In genomic region chr9:104991144-104991953, GRCh38 we compare ENCODE assay signal across 8 cellular contexts.
DNase-seq lines count a peak whose midpoint lies in the region; ATAC-seq and TF ChIP-seq lines count a peak whose summit lies in the region.

No MANE protein-coding gene starts in this region.

- TF ChIP-seq POLR2A in esophagus muscularis mucosa (IDR thresholded peaks at IDR 0.05; ENCODE audit: low read depth) = peak; percentile 19

- POLR2A ChIA-PET in Panc1 (lab: Charles Lee) = interaction anchor here (0.6 kb wide), 1 partner anchor 834 kb away, joined by 5 read pairs; no protein-coding TSS in a partner anchor

- TF ChIP-seq EP300 in esophagus muscularis mucosa (IDR thresholded peaks at IDR 0.05) = peak; percentile 26

- TF ChIP-seq CTCF in Panc1 (IDR thresholded peaks at IDR 0.05) (no peak), esophagus muscularis mucosa (IDR thresholded peaks at IDR 0.05) (no peak)

- 0% methylated on average over 29 of the region's 63 CpGs for WGBS in esophagus muscularis mucosa

- H3K27ac ChIP-seq in HUES48 (ENCODE audit: low read depth, low read length) = peak overlapping the region; percentile 13
- H3K27ac ChIP-seq in Panc1 (ENCODE audit: low read length) = peak overlapping the region; percentile 59
- H3K27ac ChIP-seq in esophagus muscularis mucosa (replicated peaks in 1 of 4) = peak overlapping the region; percentile 93 to 98 (median 96)
- H3K27ac ChIP-seq in muscle layer of duodenum (ENCODE audit: low read length) = peak overlapping the region; percentile 88

- H3K4me3 ChIP-seq in HUES48 (ENCODE audit: low read depth, low read length) (peak overlapping the region; percentile 74), Panc1 (ENCODE audit: low read depth in 2 of 2, low read length in 2 of 2) (peak overlapping the region; percentile 56 to 62), esophagus muscularis mucosa (peak overlapping the region; percentile 63 to 81 (median 74)), muscle layer of duodenum (ENCODE audit: low read depth in 1 of 2, low read length in 2 of 2) (peak overlapping the region; percentile 73 to 84)

- in situ Hi-C loops in Panc1 (cut with HindIII; ENCODE audit: low pct_unique_long_range_greater_than_20kb, low sequenced_read_pairs) = no loop called here

- intact Hi-C loops in Panc1 (cut with micrococcal nuclease; ENCODE audit: unreplicated experiment) = no loop called here
- intact Hi-C loops in esophagus muscularis mucosa (cut with DNase I) = loop anchor here (2.0 to 5.0 kb wide), 3 partner anchors 63 to 161 kb away; partner anchors contain the start of gene ABCA1

- H3K36me3 ChIP-seq in HUES48 (ENCODE audit: control insufficient read depth, insufficient read depth, low read length) = no peaks in the 10 kb centered on the region
- H3K36me3 ChIP-seq in Panc1 (ENCODE audit: control insufficient read depth, insufficient read depth, low read length) = no peaks in the 10 kb centered on the region
- no peaks in the 10 kb centered on the region for H3K36me3 ChIP-seq in esophagus muscularis mucosa
- peaks cover 0 to 7% of the 10 kb centered on the region in 2 donors for H3K36me3 ChIP-seq in muscle layer of duodenum (ENCODE audit: control insufficient read depth in 1 of 2, insufficient read depth in 2 of 2, low read length in 2 of 2)

- CTCF ChIA-PET in Panc1 (lab: Charles Lee) = interaction anchor here (0.6 kb wide), 1 partner anchor 179 kb away, joined by 5 read pairs; no protein-coding TSS in a partner anchor

- no TSS peak for BruUV-seq in Panc1 (replicated peaks; lab: Mats Ljungman, UMichigan)

- peaks cover 35% of the 10 kb centered on the region for H3K27me3 ChIP-seq in HUES48 (ENCODE audit: control insufficient read depth, insufficient read depth, low read length)
- no peaks in the 10 kb centered on the region for H3K27me3 ChIP-seq in Panc1 (ENCODE audit: control insufficient read depth, insufficient read depth, low read length)
- no peaks in the 10 kb centered on the region for H3K27me3 ChIP-seq in esophagus muscularis mucosa
- no peaks in the 10 kb centered on the region for H3K27me3 ChIP-seq in muscle layer of duodenum (ENCODE audit: low read depth, low read length)

- ATAC-seq in GM21390 (IDR thresholded peaks at IDR 0.05; ENCODE audit: unreplicated experiment) (peak; percentile 86), Panc1 (peak; percentile 87)

- peak; percentile 42 for DNase-seq in COR-L47 (lab: John Stamatoyannopoulos, UW)
- DNase-seq in Panc1 (ENCODE audit: low read depth, low spot score) = no peak
- peak; percentile 85 to 88 for DNase-seq in activated T-cell treated with anti-CD3 and anti-CD28 coated beads, Interleukin-2, amount 50 U/mL, for 48 hours
- DNase-seq in esophagus muscularis mucosa (ENCODE audit: extremely low spot score) = peak; percentile 97
- DNase-seq in stimulated activated CD8-positive, alpha-beta memory T cell treated with anti-CD3 and anti-CD28 coated beads, Interleukin-7, amount 100 ng/mL, for 24 hours (ENCODE audit: low read depth) = peak; percentile 63

- peak overlapping the region; percentile 20; the same call in 1 of the 2 replicates for H3K9ac ChIP-seq in HUES48 (ENCODE audit: low read depth, low read length)

- H3K9me3 ChIP-seq in HUES48 (ENCODE audit: control insufficient read depth, insufficient read depth, low read length) (no peaks in the 10 kb centered on the region), Panc1 (ENCODE audit: control insufficient read depth, insufficient read depth, low read depth, low read length) (no peaks in the 10 kb centered on the region), esophagus muscularis mucosa (no peaks in the 10 kb centered on the region), muscle layer of duodenum (ENCODE audit: control insufficient read depth in 1 of 2, low read length in 2 of 2) (no peaks in the 10 kb centered on the region)

- H3K4me1 ChIP-seq in HUES48 (ENCODE audit: control insufficient read depth, insufficient read depth, low read length) (peaks cover 31% of the 10 kb centered on the region), Panc1 (ENCODE audit: control insufficient read depth, insufficient read depth, low read length) (peaks cover 8% of the 10 kb centered on the region), esophagus muscularis mucosa (peaks cover 37 to 48% (median 46%) of the 10 kb centered on the region in 4 donors), muscle layer of duodenum (ENCODE audit: control insufficient read depth in 1 of 2, insufficient read depth in 2 of 2, low read length in 2 of 2) (peaks cover 26 to 37% of the 10 kb centered on the region in 2 donors)

Comparison
In these comparisons a context has a peak if more than half of its experiments do, and no peak if none do; other contexts are left out.
1. H3K27ac ChIP-seq: peak in every context shown above with its lines; median percentile 96 in esophagus muscularis mucosa; 88 in muscle layer of duodenum; 59 in Panc1; 13 in HUES48.